In the genomic region with DNA sequence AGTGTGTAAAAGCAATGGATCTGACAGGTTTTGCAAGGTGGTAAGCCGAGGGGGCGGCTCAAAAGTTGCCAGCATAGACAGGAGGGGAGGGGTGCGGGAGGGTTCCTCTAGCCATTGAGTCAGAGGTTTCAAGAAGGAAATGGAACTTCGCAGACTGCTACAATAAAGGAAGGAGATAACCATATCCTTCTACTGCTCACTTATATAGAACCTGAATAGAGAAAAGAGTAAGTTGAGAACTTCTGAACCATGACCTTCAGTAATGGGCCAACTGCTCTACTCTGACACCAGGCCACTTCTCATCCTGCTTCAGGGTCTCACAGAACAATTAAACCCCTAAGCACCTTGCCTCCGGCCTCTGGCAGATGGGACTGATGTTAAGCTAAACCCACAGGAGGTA, we compare ENCODE assay signal across 8 cellular contexts. TPM values are rescaled to one million over a fixed set of nuclear protein-coding genes. Genes with fewer than 3 reads are reported as not detected.
DNase-seq lines count a peak whose midpoint lies in the region; ATAC-seq and TF ChIP-seq lines count a peak whose summit lies in the region.

No MANE protein-coding gene starts in this region.

- H3K9me3 ChIP-seq in uterus: no peaks in the 10 kb centered on the region

- no peaks in the 10 kb centered on the region for H3K36me3 ChIP-seq in uterus

- no peak for TF ChIP-seq CTCF in uterus (IDR thresholded peaks at IDR 0.05)

- no peak for TF ChIP-seq POLR2A in uterus (IDR thresholded peaks at IDR 0.05)

- ATAC-seq in left ventricle myocardium superior (no peak), HG03135 (IDR thresholded peaks at IDR 0.05; ENCODE audit: unreplicated experiment) (peak; percentile 64), sciatic nerve (no peak)

- no peak overlapping the region for H3K4me3 ChIP-seq in uterus

- no peaks in the 10 kb centered on the region for H3K27me3 ChIP-seq in uterus

- no peaks in the 10 kb centered on the region for H3K4me1 ChIP-seq in uterus

- H3K27ac ChIP-seq in uterus: peak overlapping the region; percentile 57 to 62

- intact Hi-C loops in cardiac septum (cut with DNase I) (no loop called here), left ventricle myocardium superior (cut with micrococcal nuclease) (no loop called here), uterus (cut with DNase I; ENCODE audit: low total_unique reads) (no loop called here), sciatic nerve (cut with DNase I) (no loop called here)

- DNase-seq in cardiac septum (ENCODE audit: low spot score) (peak; percentile 53), left ventricle myocardium superior (no peak), uterus (no peak), sciatic nerve (ENCODE audit: low spot score) (no peak), HPDE6-E6E7 (ENCODE audit: extremely low spot score) (no peak), SW480 (ENCODE audit: low spot score) (no peak)
- DNase-seq in activated T-cell treated with anti-CD3 and anti-CD28 coated beads, Interleukin-2, amount 50 U/mL, for 48 hours: peak; percentile 70 to 74

RNA-seq across cellular contexts. Expression of gene BCAR3, which starts 26.3 kb away (rescaled TPM):
- total RNA-seq in cardiac septum: 6.9 TPM
- total RNA-seq in left ventricle myocardium superior: 15.2 TPM
- total RNA-seq in uterus: 10 to 100 TPM in 3 of 4 donors, 1 to 10 TPM in 1; 8.5 to 56.8 (median 20.2) TPM
- 35.9 TPM for total RNA-seq in sciatic nerve

Comparison
In these comparisons a context has a peak if more than half of its experiments do, and no peak if none do; other contexts are left out.
1. DNase-seq: peak in cardiac septum (single experiment) and activated T-cell treated with anti-CD3 and anti-CD28 coated beads, Interleukin-2, amount 50 U/mL, for 48 hours (2 of 2); none in left ventricle myocardium superior (single experiment), uterus (0 of 2), sciatic nerve (single experiment), HPDE6-E6E7 (single experiment) and SW480 (single experiment).